18 cellular contexts compared by ENCODE assay signal in genomic region chr1:229607370-229607769, GRCh38. TPM values are rescaled to one million over a fixed set of nuclear protein-coding genes. Genes with fewer than 3 reads are reported as not detected.
DNase-seq lines count a peak whose midpoint lies in the region; ATAC-seq and TF ChIP-seq lines count a peak whose summit lies in the region.
"Had no signal": no experiment of that assay in that cellular context is flagged by ENCODE, and none has a peak within 500 bp of the region (broad histone marks: within the 10 kb centered on the region; RNA-seq: fewer than 3 reads in every experiment).

No MANE protein-coding gene starts in this region.

- no peak for TF ChIP-seq CTCF in GM23338 (conservative IDR thresholded peaks at IDR 0.05; ENCODE audit: low read depth in 2 of 2)
- no peak for TF ChIP-seq CTCF in neural crest cell (conservative IDR thresholded peaks at IDR 0.05)
- TF ChIP-seq CTCF in hepatocyte (IDR thresholded peaks at IDR 0.05; ENCODE audit: poor library complexity), result no peak
- no peak for TF ChIP-seq CTCF in vagina (IDR thresholded peaks at IDR 0.05)

- H3K9me3 ChIP-seq in hepatocyte (ENCODE audit: low read depth) (no peaks in the 10 kb centered on the region), vagina (no peaks in the 10 kb centered on the region)

- H3K9me2 ChIP-seq in GM23338 (ENCODE audit: insufficient read depth) (no peaks in the 10 kb centered on the region), hepatocyte (replicated peaks; ENCODE audit: insufficient read depth) (no peaks in the 10 kb centered on the region)

- peak; percentile 63 to 79 for ATAC-seq in activated T-cell treated with anti-CD3 and anti-CD28 coated beads, Interleukin-2, amount 50 U/mL, for 72 hours (replicated peaks in 1 of 2)
- ATAC-seq in GM23338, result peak; percentile 45
- peak; percentile 74 for ATAC-seq in activated T-helper 17 cell treated with anti-CD3 and anti-CD28 coated beads, Interleukin-2, amount 50 U/mL, for 72 hours (replicated peaks)
- ATAC-seq: HCT116, HepG2 had no signal

- no peak overlapping the region for H3K27ac Mint-ChIP-seq in activated T-cell treated with anti-CD3 and anti-CD28 coated beads, Interleukin-2, amount 50 U/mL, for 72 hours
- H3K27ac Mint-ChIP-seq in GM23338, result peak overlapping the region; percentile 17
- peak overlapping the region; percentile 59 for H3K27ac Mint-ChIP-seq in activated T-helper 17 cell treated with anti-CD3 and anti-CD28 coated beads, Interleukin-2, amount 50 U/mL, for 72 hours
- H3K27ac Mint-ChIP-seq in neural crest cell (ENCODE audit: unreplicated experiment), result peak overlapping the region; percentile 28

- 94% methylated on average over 2 of the region's 2 CpGs for WGBS in hepatocyte (ENCODE audit: low lambda C conversion rate, missing lambda C conversion rate)

- H3K27me3 ChIP-seq in GM23338 (ENCODE audit: insufficient read depth), result no peaks in the 10 kb centered on the region
- H3K27me3 ChIP-seq in hepatocyte, result no peaks in the 10 kb centered on the region
- no peaks in the 10 kb centered on the region for H3K27me3 ChIP-seq in vagina

- DNase-seq in activated T-cell treated with anti-CD3 and anti-CD28 coated beads, Interleukin-2, amount 50 U/mL, for 72 hours, result no peak
- DNase-seq in activated T-cell treated with anti-CD3 and anti-CD28 coated beads for 4 hours (no peak), GM23338 (ENCODE audit: low spot score) (no peak), neural crest cell (ENCODE audit: low read depth, low spot score) (no peak), hepatocyte (ENCODE audit: low spot score) (no peak), vagina (ENCODE audit: extremely low spot score in 2 of 2) (no peak)
- DNase-seq: GOT3, Karpas-422, NCI-H1092 treated with DMSO at 0.1 percent for 48 hours, NCI-H1436, NCI-H187 treated with DMSO at 0.1 percent for 48 hours, NCI-H524, NCI-H774, SIG-M5 had no signal

- H3K27me3 Mint-ChIP-seq in activated T-cell treated with anti-CD3 and anti-CD28 coated beads, Interleukin-2, amount 50 U/mL, for 72 hours (ENCODE audit: low read depth), result no peaks in the 10 kb centered on the region
- H3K27me3 Mint-ChIP-seq in GM23338 (ENCODE audit: insufficient read depth, low read depth, poor library complexity) (no peaks in the 10 kb centered on the region), neural crest cell (ENCODE audit: low read depth) (no peaks in the 10 kb centered on the region)
- no peaks in the 10 kb centered on the region for H3K27me3 Mint-ChIP-seq in activated T-helper 17 cell treated with anti-CD3 and anti-CD28 coated beads, Interleukin-2, amount 50 U/mL, for 72 hours

- H4K20me1 ChIP-seq in GM23338 (replicated peaks; ENCODE audit: insufficient read depth) (peaks cover under 1% of the 10 kb centered on the region; the same call in 1 of the 2 replicates), hepatocyte (ENCODE audit: insufficient read depth, poor library complexity, severe bottlenecking) (no peaks in the 10 kb centered on the region)

- H3K36me3 Mint-ChIP-seq in activated T-cell treated with anti-CD3 and anti-CD28 coated beads, Interleukin-2, amount 50 U/mL, for 72 hours (ENCODE audit: insufficient read depth in 2 of 2), result peaks cover 7 to 25% of the 10 kb centered on the region in 2 donors
- H3K36me3 Mint-ChIP-seq in GM23338 (ENCODE audit: low read depth), result peaks cover 45% of the 10 kb centered on the region; the same call in 2 of the 3 replicates
- peaks cover 98% of the 10 kb centered on the region for H3K36me3 Mint-ChIP-seq in activated T-helper 17 cell treated with anti-CD3 and anti-CD28 coated beads, Interleukin-2, amount 50 U/mL, for 72 hours (ENCODE audit: low read depth)
- peaks cover 15% of the 10 kb centered on the region for H3K36me3 Mint-ChIP-seq in neural crest cell (ENCODE audit: low read depth)

- no peak for TF ChIP-seq POLR2A in vagina (IDR thresholded peaks at IDR 0.05)

- H3K4me3 Mint-ChIP-seq in activated T-cell treated with anti-CD3 and anti-CD28 coated beads, Interleukin-2, amount 50 U/mL, for 72 hours, result no peak overlapping the region
- H3K4me3 Mint-ChIP-seq in GM23338 (no peak overlapping the region; the same call in 2 of the 3 replicates), neural crest cell (no peak overlapping the region)
- H3K4me3 Mint-ChIP-seq in activated T-helper 17 cell treated with anti-CD3 and anti-CD28 coated beads, Interleukin-2, amount 50 U/mL, for 72 hours, result no peak overlapping the region

- no peaks in the 10 kb centered on the region for H3F3A ChIP-seq in GM23338 (replicated peaks; ENCODE audit: low read depth)

- H3K4me1 ChIP-seq in GM23338 (ENCODE audit: insufficient read depth) (peaks cover 9% of the 10 kb centered on the region), hepatocyte (ENCODE audit: insufficient read depth) (no peaks in the 10 kb centered on the region), vagina (no peaks in the 10 kb centered on the region)

- H3K36me3 ChIP-seq in GM23338 (ENCODE audit: insufficient read depth), result peaks cover 23% of the 10 kb centered on the region
- H3K36me3 ChIP-seq in hepatocyte (replicated peaks; ENCODE audit: insufficient read depth, low read depth), result no peaks in the 10 kb centered on the region
- peaks cover 0 to 64% of the 10 kb centered on the region in 2 donors for H3K36me3 ChIP-seq in vagina

- intact Hi-C loops in vagina (cut with DNase I), result no loop called here

- H3K27ac ChIP-seq in GM23338 (ENCODE audit: low read depth) (no peak overlapping the region; the same call in 1 of the 2 replicates), hepatocyte (no peak overlapping the region), vagina (no peak overlapping the region)
- H3K27ac ChIP-seq: SK-N-MC had no signal

- H3K9me3 Mint-ChIP-seq in activated T-cell treated with anti-CD3 and anti-CD28 coated beads, Interleukin-2, amount 50 U/mL, for 72 hours, result no peaks in the 10 kb centered on the region
- H3K9me3 Mint-ChIP-seq in GM23338 (no peaks in the 10 kb centered on the region), neural crest cell (no peaks in the 10 kb centered on the region)
- H3K9me3 Mint-ChIP-seq in activated T-helper 17 cell treated with anti-CD3 and anti-CD28 coated beads, Interleukin-2, amount 50 U/mL, for 72 hours, result no peaks in the 10 kb centered on the region

- H2AFZ ChIP-seq in GM23338, result no peak overlapping the region
- no peak overlapping the region for H2AFZ ChIP-seq in hepatocyte

- H3K4me3 ChIP-seq in GM23338 (no peak overlapping the region), hepatocyte (no peak overlapping the region), vagina (no peak overlapping the region)
- H3K4me3 ChIP-seq: SK-N-MC had no signal

- H3K79me2 ChIP-seq in GM23338 (replicated peaks; ENCODE audit: insufficient read depth) (no peaks in the 10 kb centered on the region), hepatocyte (no peaks in the 10 kb centered on the region)

- H3K4me1 Mint-ChIP-seq in activated T-cell treated with anti-CD3 and anti-CD28 coated beads, Interleukin-2, amount 50 U/mL, for 72 hours (ENCODE audit: low read depth), result no peaks in the 10 kb centered on the region
- H3K4me1 Mint-ChIP-seq in GM23338 (peaks cover 14% of the 10 kb centered on the region), neural crest cell (no peaks in the 10 kb centered on the region)
- H3K4me1 Mint-ChIP-seq in activated T-helper 17 cell treated with anti-CD3 and anti-CD28 coated beads, Interleukin-2, amount 50 U/mL, for 72 hours, result peaks cover 7% of the 10 kb centered on the region

- H3K4me2 ChIP-seq in GM23338 (peak overlapping the region; percentile 19; the same call in 1 of the 2 replicates), hepatocyte (no peak overlapping the region)

TF ChIP-seq in GM23338, 12 proteins besides CTCF, POLR2A, EP300 and RAD21 (continues in another document):
- TF ChIP-seq POLR2AphosphoS5 (IDR thresholded peaks at IDR 0.05; ENCODE audit: low read depth), result no peak
- no peak for TF ChIP-seq EZH2 (IDR thresholded peaks at IDR 0.05; ENCODE audit: low read depth, unreplicated experiment)
- TF ChIP-seq JUNB (IDR thresholded peaks at IDR 0.05; ENCODE audit: unreplicated experiment), result no peak
- TF ChIP-seq, protein P1, sequence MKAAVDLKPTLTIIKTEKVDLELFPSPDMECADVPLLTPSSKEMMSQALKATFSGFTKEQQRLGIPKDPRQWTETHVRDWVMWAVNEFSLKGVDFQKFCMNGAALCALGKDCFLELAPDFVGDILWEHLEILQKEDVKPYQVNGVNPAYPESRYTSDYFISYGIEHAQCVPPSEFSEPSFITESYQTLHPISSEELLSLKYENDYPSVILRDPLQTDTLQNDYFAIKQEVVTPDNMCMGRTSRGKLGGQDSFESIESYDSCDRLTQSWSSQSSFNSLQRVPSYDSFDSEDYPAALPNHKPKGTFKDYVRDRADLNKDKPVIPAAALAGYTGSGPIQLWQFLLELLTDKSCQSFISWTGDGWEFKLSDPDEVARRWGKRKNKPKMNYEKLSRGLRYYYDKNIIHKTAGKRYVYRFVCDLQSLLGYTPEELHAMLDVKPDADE (IDR thresholded peaks at IDR 0.05), result no peak

RNA-seq across cellular contexts. Expression of gene TAF5L, which starts 18.6 kb away (rescaled TPM):
- total RNA-seq in activated T-cell treated with anti-CD3 and anti-CD28 coated beads, Interleukin-2, amount 50 U/mL, for 72 hours, result 10 to 100 TPM; 18.9 to 21.7 TPM
- 12.9 and 17.6 TPM in 2 replicates for total RNA-seq in GM23338 (2014; rRNA removed; shearing (Covaris generic))
- polyA plus RNA-seq in GM23338 (2016; fragmentation: Nextera tagmentation; extraction: Ambion mirVana), result 4.5 and 5.6 TPM in 2 replicates
- 10 to 100 TPM; 14.1 to 25.0 TPM for total RNA-seq in activated T-helper 17 cell treated with anti-CD3 and anti-CD28 coated beads, Interleukin-2, amount 50 U/mL, for 72 hours
- 29.4 and 29.7 TPM in 2 replicates for total RNA-seq in neural crest cell
- 13.0 and 14.4 TPM in 2 replicates for total RNA-seq in hepatocyte
- 5.4 and 6.8 TPM in 2 replicates for polyA plus RNA-seq in hepatocyte
- 12.5 TPM for total RNA-seq in vagina

RNA-seq across cellular contexts. Expression of gene URB2, which starts 18.7 kb away (rescaled TPM):
- 10 to 100 TPM; 11.6 to 12.3 TPM for total RNA-seq in activated T-cell treated with anti-CD3 and anti-CD28 coated beads, Interleukin-2, amount 50 U/mL, for 72 hours
- 42.6 and 44.3 TPM in 2 replicates for total RNA-seq in GM23338 (2014; rRNA removed; shearing (Covaris generic))
- polyA plus RNA-seq in GM23338 (2016; fragmentation: Nextera tagmentation; extraction: Ambion mirVana) (7.6 and 7.9 TPM in 2 replicates), hepatocyte (3.0 and 4.6 TPM in 2 replicates)
- 10 to 100 TPM in 1 of 2 donors, 1 to 10 TPM in 1; 8.6 to 19.6 TPM for total RNA-seq in activated T-helper 17 cell treated with anti-CD3 and anti-CD28 coated beads, Interleukin-2, amount 50 U/mL, for 72 hours
- total RNA-seq in neural crest cell (25.9 and 27.1 TPM in 2 replicates), hepatocyte (7.2 and 12.4 TPM in 2 replicates), vagina (9.3 TPM)

RNA-seq across cellular contexts. Expression of gene ABCB10, which starts 48.9 kb away (rescaled TPM):
- total RNA-seq in activated T-cell treated with anti-CD3 and anti-CD28 coated beads, Interleukin-2, amount 50 U/mL, for 72 hours, result 10 to 100 TPM; 25.7 to 32.0 TPM
- total RNA-seq in GM23338 (2014; rRNA removed; shearing (Covaris generic)), result 9.7 and 13.3 TPM in 2 replicates
- polyA plus RNA-seq in GM23338 (2016; fragmentation: Nextera tagmentation; extraction: Ambion mirVana) (3.7 and 4.7 TPM in 2 replicates), hepatocyte (14.6 and 23.4 TPM in 2 replicates)
- 10 to 100 TPM; 26.4 to 31.6 TPM for total RNA-seq in activated T-helper 17 cell treated with anti-CD3 and anti-CD28 coated beads, Interleukin-2, amount 50 U/mL, for 72 hours
- total RNA-seq in neural crest cell (24.0 and 25.2 TPM in 2 replicates), hepatocyte (29.0 and 33.3 TPM in 2 replicates), vagina (12.5 TPM)
